Comparison of ENCODE assay signal across 9 cellular contexts in the genomic region with DNA sequence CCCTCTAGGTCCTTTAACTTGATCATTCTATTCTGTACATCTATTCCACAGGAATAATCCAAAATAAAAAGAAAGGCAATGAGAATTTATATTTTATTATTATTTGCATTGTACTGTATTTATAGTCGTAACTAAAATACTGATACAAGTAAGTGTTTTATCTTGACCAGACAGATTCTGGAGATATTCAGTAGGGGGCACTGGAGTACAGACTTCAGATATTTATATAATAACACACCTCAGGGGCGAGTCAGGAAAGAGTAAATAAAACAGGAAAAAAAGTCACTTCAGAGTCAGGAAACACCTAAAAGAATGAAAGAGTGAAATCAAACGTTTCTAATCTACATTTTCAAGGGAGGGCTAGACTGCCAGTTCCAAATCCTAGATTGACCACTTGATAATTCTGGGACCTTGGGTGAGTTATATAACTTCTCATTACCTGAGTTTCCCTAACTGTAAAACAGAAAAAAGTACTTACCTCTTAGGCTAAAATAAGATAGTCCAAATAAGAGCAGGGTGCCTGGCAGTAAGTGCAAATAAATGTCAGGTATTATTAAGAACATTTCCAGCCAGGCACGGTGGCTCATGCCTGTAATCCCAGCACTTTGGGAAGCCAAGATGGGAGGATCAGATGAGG. TPM values are rescaled to one million over a fixed set of nuclear protein-coding genes. Genes with fewer than 3 reads are reported as not detected.
DNase-seq lines count a peak whose midpoint lies in the region; ATAC-seq, FAIRE-seq and TF ChIP-seq lines count a peak whose summit lies in the region.
"Had no signal": no experiment of that assay in that cellular context is flagged by ENCODE, and none has a peak within 500 bp of the region (broad histone marks: within the 10 kb centered on the region; RNA-seq: fewer than 3 reads in every experiment).

No MANE protein-coding gene starts in this region.

- no peaks in the 10 kb centered on the region for H3K9me1 ChIP-seq in endothelial cell of umbilical vein (replicated peaks; ENCODE audit: control insufficient read depth, extremely low read depth, insufficient read depth, low read length)

- peaks cover 11% of the 10 kb centered on the region for H3K4me1 Mint-ChIP-seq in nephron

- no peaks in the 10 kb centered on the region for H3K27me3 Mint-ChIP-seq in nephron (ENCODE audit: low read depth)

- intact Hi-C loops in PC-9 (cut with micrococcal nuclease; ENCODE audit: unreplicated experiment) (loop anchor here (1.0 to 5.0 kb wide), 3 partner anchors 42 to 128 kb away; no protein-coding TSS in a partner anchor), endothelial cell of umbilical vein (cut with micrococcal nuclease) (loop anchor here (1.0 to 5.0 kb wide), 3 partner anchors 57 to 129 kb away; a partner anchor contains a TSS)

- peaks cover 50% of the 10 kb centered on the region for H3K36me3 Mint-ChIP-seq in nephron (ENCODE audit: low read depth)

- FAIRE-seq in endothelial cell of umbilical vein (lab: Jason Lieb, UNC) = peak; percentile 33

- peak; percentile 77 for TF ChIP-seq CTCF in PC-9 (conservative IDR thresholded peaks at IDR 0.05)
- peak; percentile 25 to 29 for TF ChIP-seq CTCF in endothelial cell of umbilical vein (IDR thresholded peaks at IDR 0.05; ENCODE audit: extremely low read depth in 1 of 2, insufficient read depth in 1 of 2, low read depth in 1 of 2, low read length in 2 of 2)
- peak in 2 of 3 experiments; percentile 35 to 55 for TF ChIP-seq CTCF in nephron (IDR thresholded peaks at IDR 0.05; ENCODE audit: unreplicated experiment in 3 of 3)

- H4K20me1 ChIP-seq in PC-9 (ENCODE audit: insufficient read depth) (no peaks in the 10 kb centered on the region), endothelial cell of umbilical vein (replicated peaks; ENCODE audit: control insufficient read depth, extremely low read depth, insufficient read depth, low read length) (no peaks in the 10 kb centered on the region)

- H3K9me3 ChIP-seq in PC-9 (ENCODE audit: insufficient read depth, low read depth) (no peaks in the 10 kb centered on the region), endothelial cell of umbilical vein (replicated peaks; ENCODE audit: control insufficient read depth, insufficient read depth, low read length) (no peaks in the 10 kb centered on the region)
- H3K9me3 ChIP-seq: SJSA1 had no signal

- no peak overlapping the region for H3K4me3 Mint-ChIP-seq in nephron

- DNase-seq in DMS53 (lab: John Stamatoyannopoulos, UW) = peak; percentile 87
- DNase-seq in KBM-7 = peak; percentile 53
- DNase-seq in PC-9 = peak in 1 of 2 experiments; percentile 55
- DNase-seq in endothelial cell of umbilical vein (ENCODE audit: low read depth, low spot score) = peak; percentile 54
- no peak for DNase-seq in activated CD4-positive, alpha-beta T cell treated with anti-CD3 and anti-CD28 coated beads, Interleukin-2, amount 50 U/mL, for 48 hours
- no peak for DNase-seq in activated CD8-positive, alpha-beta memory T cell treated with anti-CD3 and anti-CD28 coated beads, Interleukin-2, amount 50 U/mL, for 4 hours

- H3K4me3 ChIP-seq in PC-9 (no peak overlapping the region), endothelial cell of umbilical vein (replicated peaks in 1 of 3; ENCODE audit: insufficient read depth in 1 of 3, low read depth in 1 of 3, low read length in 3 of 3) (no peak overlapping the region)
- H3K4me3 ChIP-seq: SJSA1 had no signal

- no peak for ATAC-seq in GM19397 (IDR thresholded peaks at IDR 0.05; ENCODE audit: unreplicated experiment)

- 0 out of 2 replicates have a peak overlapping the region, but pooled peaks have one; percentile 17 for H3K27ac ChIP-seq in PC-9
- H3K27ac ChIP-seq in endothelial cell of umbilical vein (ENCODE audit: insufficient read depth, low read depth, low read length) = no peak overlapping the region
- H3K27ac ChIP-seq: SJSA1 had no signal

- no peak overlapping the region for H3K4me2 ChIP-seq in PC-9
- H3K4me2 ChIP-seq in endothelial cell of umbilical vein (ENCODE audit: insufficient read depth, low read length) = no peak overlapping the region

- no peak overlapping the region for H3K9ac ChIP-seq in endothelial cell of umbilical vein (replicated peaks; ENCODE audit: extremely low read depth, insufficient read depth, low read length)

- no peak for TF ChIP-seq POLR2A in endothelial cell of umbilical vein (IDR thresholded peaks at IDR 0.05; ENCODE audit: low read depth, low read length)

- H3K4me1 ChIP-seq in PC-9 (replicated peaks; ENCODE audit: insufficient read depth) = peaks cover 3% of the 10 kb centered on the region; the same call in 1 of the 2 replicates
- no peaks in the 10 kb centered on the region for H3K4me1 ChIP-seq in endothelial cell of umbilical vein (ENCODE audit: control insufficient read depth, extremely low read depth, insufficient read depth, low read length)
- H3K4me1 ChIP-seq: SJSA1 had no signal

- H3K36me3 ChIP-seq in PC-9 (ENCODE audit: low read depth) (no peaks in the 10 kb centered on the region; the same call in 1 of the 2 replicates), endothelial cell of umbilical vein (ENCODE audit: control insufficient read depth in 2 of 2, extremely low read depth in 1 of 2, insufficient read depth in 2 of 2, low read length in 2 of 2) (peaks cover 2 to 22% of the 10 kb centered on the region in 2 experiments)

- H3K27ac Mint-ChIP-seq in nephron = no peak overlapping the region

- no peaks in the 10 kb centered on the region for H3K9me2 ChIP-seq in PC-9 (ENCODE audit: insufficient read depth)

- in situ Hi-C loops in KBM-7 (cut with MboI; ENCODE audit: low pct_unique_long_range_greater_than_20kb, low sequenced_read_pairs) = no loop called here

- H3K27me3 ChIP-seq in PC-9 (ENCODE audit: insufficient read depth, low read depth) (no peaks in the 10 kb centered on the region), endothelial cell of umbilical vein (ENCODE audit: control insufficient read depth in 2 of 2, insufficient read depth in 2 of 2, low read length in 2 of 2) (no peaks in the 10 kb centered on the region)
- H3K27me3 ChIP-seq: SJSA1 had no signal

- H3F3A ChIP-seq in PC-9 (ENCODE audit: insufficient read depth, low read depth) = no peaks in the 10 kb centered on the region

- H3K9me3 Mint-ChIP-seq in nephron = no peaks in the 10 kb centered on the region

- POLR2A ChIA-PET in PC-9 (lab: Charles Lee; ENCODE audit: unreplicated experiment) (no interaction called here), endothelial cell of umbilical vein (lab: Charles Lee) (no interaction called here)

- no peak overlapping the region for H2AFZ ChIP-seq in PC-9
- H2AFZ ChIP-seq in endothelial cell of umbilical vein (ENCODE audit: low read depth, low read length) = no peak overlapping the region

- CTCF ChIA-PET in PC-9 (lab: Charles Lee) = interaction anchor here (0.6 to 1.2 kb wide), 2 partner anchors 45 to 97 kb away, joined by 6 to 12 read pairs; no protein-coding TSS in a partner anchor
- CTCF ChIA-PET in endothelial cell of umbilical vein (lab: Charles Lee) = interaction anchor here (0.7 kb wide), 1 partner anchor 15 kb away, joined by 4 read pairs; no protein-coding TSS in a partner anchor

- dilution Hi-C loops in endothelial cell of umbilical vein (cut with MboI; ENCODE audit: extremely low pct_ligation_motif_present, low sequenced_read_pairs) = no loop called here

- H3K79me2 ChIP-seq in PC-9 (ENCODE audit: low read depth) (no peaks in the 10 kb centered on the region), endothelial cell of umbilical vein (ENCODE audit: control insufficient read depth, insufficient read depth, low read length) (no peaks in the 10 kb centered on the region)

- BruUV-seq in PC-9 (replicated peaks; lab: Mats Ljungman, UMichigan) (no TSS peak), endothelial cell of umbilical vein (replicated peaks; lab: Mats Ljungman, UMichigan) (no TSS peak)

TF ChIP-seq in endothelial cell of umbilical vein, 7 proteins besides CTCF, POLR2A, EP300 and RAD21:
- TF ChIP-seq GATA2 (IDR thresholded peaks at IDR 0.05; ENCODE audit: insufficient read depth, insufficient read length, low read depth, low read length) (no peak), MYC (IDR thresholded peaks at IDR 0.05; ENCODE audit: low read depth, low read length) (no peak), FOS (IDR thresholded peaks at IDR 0.05; ENCODE audit: borderline replicate concordance, insufficient read depth, low read length) (no peak), EZH2 (IDR thresholded peaks at IDR 0.05; ENCODE audit: borderline replicate concordance, low read depth, low read length, severe bottlenecking) (no peak), POLR2AphosphoS5 (IDR thresholded peaks at IDR 0.05; ENCODE audit: insufficient read depth, low read depth, low read length) (no peak), JUN (IDR thresholded peaks at IDR 0.05; ENCODE audit: borderline replicate concordance, insufficient read depth, insufficient read length, low read depth) (no peak)
- TF ChIP-seq, protein P1, sequence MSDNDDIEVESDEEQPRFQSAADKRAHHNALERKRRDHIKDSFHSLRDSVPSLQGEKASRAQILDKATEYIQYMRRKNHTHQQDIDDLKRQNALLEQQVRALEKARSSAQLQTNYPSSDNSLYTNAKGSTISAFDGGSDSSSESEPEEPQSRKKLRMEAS (IDR thresholded peaks at IDR 0.05; ENCODE audit: insufficient read depth, insufficient read length) = no peak

RNA-seq across cellular contexts. Expression of a gene that starts 31.1 kb away (rescaled TPM):
- total RNA-seq in PC-9 (2021) = 22.1 and 22.5 TPM in 2 replicates
- 18.5 and 18.9 TPM in 2 replicates for total RNA-seq in endothelial cell of umbilical vein
- polyA plus RNA-seq in endothelial cell of umbilical vein = 4.9 and 5.2 TPM in 2 replicates
- 4.4 and 4.6 TPM in 2 replicates for polyA plus RNA-seq in endothelial cell of umbilical vein (2011; cell fraction: cytosol; rRNA removed)
- 6.0 and 10.1 TPM in 2 replicates for polyA plus RNA-seq in endothelial cell of umbilical vein (2011; cell fraction: nucleus; rRNA removed)
- 5.4 and 7.1 TPM in 2 replicates for polyA plus RNA-seq in endothelial cell of umbilical vein (2012)
- polyA minus RNA-seq in endothelial cell of umbilical vein = 20.0 and 22.7 TPM in 2 replicates
- 4.6 TPM for polyA minus RNA-seq in endothelial cell of umbilical vein (2011; cell fraction: cytosol; rRNA and poly(A)+ RNA removed)
- polyA minus RNA-seq in endothelial cell of umbilical vein (2011; cell fraction: nucleus; rRNA and poly(A)+ RNA removed) = 4.9 and 12.6 TPM in 2 replicates

RNA-seq across cellular contexts. Expression of a gene that starts 56.4 kb away (rescaled TPM):
- 26.7 and 28.1 TPM in 2 replicates for total RNA-seq in PC-9 (2021)
- 13.5 and 14.7 TPM in 2 replicates for total RNA-seq in endothelial cell of umbilical vein
- polyA plus RNA-seq in endothelial cell of umbilical vein = 7.4 and 10.5 TPM in 2 replicates
- 7.5 and 7.8 TPM in 2 replicates for polyA plus RNA-seq in endothelial cell of umbilical vein (2011; cell fraction: cytosol; rRNA removed)
- polyA plus RNA-seq in endothelial cell of umbilical vein (2011; cell fraction: nucleus; rRNA removed) = 20.0 and 20.3 TPM in 2 replicates
- polyA plus RNA-seq in endothelial cell of umbilical vein (2012) = 5.9 and 6.4 TPM in 2 replicates
- polyA minus RNA-seq in endothelial cell of umbilical vein = 16.1 and 17.2 TPM in 2 replicates
- 18.5 TPM for polyA minus RNA-seq in endothelial cell of umbilical vein (2011; cell fraction: cytosol; rRNA and poly(A)+ RNA removed)
- 21.0 and 24.3 TPM in 2 replicates for polyA minus RNA-seq in endothelial cell of umbilical vein (2011; cell fraction: nucleus; rRNA and poly(A)+ RNA removed)

Comparison
In these comparisons a context has a peak if more than half of its experiments do, and no peak if none do; other contexts are left out.
1. DNase-seq: peak in DMS53 (single experiment), KBM-7 (single experiment) and endothelial cell of umbilical vein (single experiment); none in activated CD4-positive, alpha-beta T cell treated with anti-CD3 and anti-CD28 coated beads, Interleukin-2, amount 50 U/mL, for 48 hours (0 of 2) and activated CD8-positive, alpha-beta memory T cell treated with anti-CD3 and anti-CD28 coated beads, Interleukin-2, amount 50 U/mL, for 4 hours (single experiment).
2. CTCF ChIP-seq: peak in every context shown above with its lines; median percentile 77 in PC-9; 45 in nephron; 27 in endothelial cell of umbilical vein.